Comparison of ENCODE assay signal across 8 cellular contexts in the genomic region with DNA sequence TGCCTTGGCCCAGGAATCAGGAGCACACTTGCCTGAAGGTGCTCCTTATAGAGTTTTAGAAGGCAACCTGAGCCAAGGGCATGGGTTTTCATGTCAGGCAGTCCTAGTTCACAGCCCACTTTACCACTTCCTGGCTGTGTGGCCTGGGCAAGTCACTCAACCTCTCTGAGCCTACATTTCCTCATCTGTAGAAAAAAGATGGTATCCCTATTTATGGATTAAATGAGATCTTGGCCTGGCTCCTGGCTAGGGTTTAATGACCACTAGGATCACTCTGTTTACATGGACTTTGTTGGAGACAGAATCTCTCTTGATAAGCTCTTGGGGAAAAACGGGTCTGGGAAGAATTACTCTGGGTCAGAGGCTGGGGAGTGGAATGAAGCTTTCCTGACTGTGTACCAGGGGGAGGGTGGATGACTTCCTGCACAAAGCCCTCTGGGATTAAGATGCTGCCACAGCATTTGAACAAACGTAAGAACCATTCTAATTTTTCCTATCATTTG. TPM values are rescaled to one million over a fixed set of nuclear protein-coding genes. Genes with fewer than 3 reads are reported as not detected.
A peak's percentile ranks its signal among the peaks of the same experiment; 100 is the strongest.
DNase-seq lines count a peak whose midpoint lies in the region; ATAC-seq and TF ChIP-seq lines count a peak whose summit lies in the region.

No MANE protein-coding gene starts in this region.

- TF ChIP-seq CTCF in CD4-positive, alpha-beta T cell (IDR thresholded peaks at IDR 0.05), result no peak
- TF ChIP-seq CTCF in Panc1 (IDR thresholded peaks at IDR 0.05), result no peak
- TF ChIP-seq CTCF in parathyroid adenoma (IDR thresholded peaks at IDR 0.05), result no peak

- peak overlapping the region; percentile 98 for H3K4me3 Mint-ChIP-seq in CD4-positive, alpha-beta T cell
- peak overlapping the region; percentile 88 to 98 for H3K4me3 Mint-ChIP-seq in effector memory CD8-positive, alpha-beta T cell

- H3K27me3 ChIP-seq in CD4-positive, alpha-beta T cell (ENCODE audit: control insufficient read depth, insufficient read depth, low read length), result no peaks in the 10 kb centered on the region
- H3K27me3 ChIP-seq in Panc1 (ENCODE audit: control insufficient read depth, insufficient read depth, low read length), result no peaks in the 10 kb centered on the region
- no peaks in the 10 kb centered on the region for H3K27me3 ChIP-seq in parathyroid adenoma (ENCODE audit: control insufficient read depth, insufficient read depth, low read length)

- peaks cover 3% of the 10 kb centered on the region; the same call in 1 of the 2 replicates for H3K36me3 ChIP-seq in Panc1 (ENCODE audit: control insufficient read depth, insufficient read depth, low read length)
- H3K36me3 ChIP-seq in parathyroid adenoma (ENCODE audit: control insufficient read depth, insufficient read depth, low read length), result no peaks in the 10 kb centered on the region

- H3K27me3 Mint-ChIP-seq in CD4-positive, alpha-beta T cell, result no peaks in the 10 kb centered on the region
- no peaks in the 10 kb centered on the region for H3K27me3 Mint-ChIP-seq in effector memory CD8-positive, alpha-beta T cell

- H3K9me3 ChIP-seq in CD4-positive, alpha-beta T cell (ENCODE audit: control insufficient read depth, low read length), result no peaks in the 10 kb centered on the region
- H3K9me3 ChIP-seq in Panc1 (ENCODE audit: control insufficient read depth, insufficient read depth, low read depth, low read length) (no peaks in the 10 kb centered on the region), parathyroid adenoma (ENCODE audit: control insufficient read depth, low read length) (no peaks in the 10 kb centered on the region)

- H3K27ac ChIP-seq in CD4-positive, alpha-beta T cell (ENCODE audit: low read depth, low read length), result peak overlapping the region; percentile 71
- H3K27ac ChIP-seq in Panc1 (ENCODE audit: low read length) (peak overlapping the region; percentile 94), parathyroid adenoma (peak overlapping the region; percentile 71)

- DNase-seq in CD4-positive, alpha-beta T cell, result no peak
- no peak for DNase-seq in Panc1 (ENCODE audit: low read depth, low spot score)
- no peak for DNase-seq in effector memory CD8-positive, alpha-beta T cell

- peak overlapping the region; percentile 96 for H3K27ac Mint-ChIP-seq in CD4-positive, alpha-beta T cell
- peak overlapping the region; percentile 90 to 99 for H3K27ac Mint-ChIP-seq in effector memory CD8-positive, alpha-beta T cell

- H3K4me2 ChIP-seq in parathyroid adenoma (ENCODE audit: low read length), result peak overlapping the region; percentile 84

- intact Hi-C loops in CD4-positive, alpha-beta T cell (cut with DNase I, micrococcal nuclease), result loop anchor here in 1 of 2 experiments (1.0 kb wide), 1 partner anchor 72 kb away; a partner anchor contains a TSS
- intact Hi-C loops in Panc1 (cut with micrococcal nuclease; ENCODE audit: unreplicated experiment), result no loop called here

- peaks cover 69% of the 10 kb centered on the region for H3K4me1 ChIP-seq in Panc1 (ENCODE audit: control insufficient read depth, insufficient read depth, low read length)
- H3K4me1 ChIP-seq in parathyroid adenoma, result peaks cover 15% of the 10 kb centered on the region

- H3K4me1 Mint-ChIP-seq in CD4-positive, alpha-beta T cell (ENCODE audit: low read depth), result peaks cover 57% of the 10 kb centered on the region
- H3K4me1 Mint-ChIP-seq in effector memory CD8-positive, alpha-beta T cell (ENCODE audit: low read depth in 2 of 2), result peaks cover 29 to 44% of the 10 kb centered on the region in 2 donors

- POLR2A ChIA-PET in CD4-positive, alpha-beta T cell (lab: Charles Lee), result interaction anchor here (0.9 to 3.7 kb wide), 8 partner anchors 10 to 98 kb away, joined by 3 to 26 read pairs (median 6); a partner anchor contains a TSS
- POLR2A ChIA-PET in Panc1 (lab: Charles Lee), result no interaction called here

- ATAC-seq in CD4-positive, alpha-beta T cell (ENCODE audit: poor library complexity), result peak; percentile 25
- ATAC-seq in Panc1, result no peak
- ATAC-seq in effector memory CD8-positive, alpha-beta T cell (replicated peaks), result no peak
- no peak for ATAC-seq in GM18517 (IDR thresholded peaks at IDR 0.05; ENCODE audit: unreplicated experiment)
- no peak for ATAC-seq in HG03520 (IDR thresholded peaks at IDR 0.05; ENCODE audit: unreplicated experiment)
- no peak for ATAC-seq in HG03039 (IDR thresholded peaks at IDR 0.05; ENCODE audit: unreplicated experiment)
- ATAC-seq in HG03432 (IDR thresholded peaks at IDR 0.05; ENCODE audit: unreplicated experiment), result no peak

- H3K9me3 Mint-ChIP-seq in CD4-positive, alpha-beta T cell, result no peaks in the 10 kb centered on the region
- H3K9me3 Mint-ChIP-seq in effector memory CD8-positive, alpha-beta T cell, result peaks cover 0 to 2% of the 10 kb centered on the region in 2 donors

- CTCF ChIA-PET in CD4-positive, alpha-beta T cell (lab: Charles Lee), result interaction anchor here (2.8 kb wide), 1 partner anchor 91 kb away, joined by 16 read pairs; no protein-coding TSS in a partner anchor
- CTCF ChIA-PET in Panc1 (lab: Charles Lee), result no interaction called here

- H3K4me3 ChIP-seq in Panc1 (ENCODE audit: low read depth in 2 of 2, low read length in 2 of 2) (peak overlapping the region in 1 of 2 experiments; percentile 87; a peak in 2 of 4 replicates), parathyroid adenoma (ENCODE audit: low read depth, low read length) (peak overlapping the region; percentile 60)

- H3K9ac ChIP-seq in parathyroid adenoma, result no peak overlapping the region

- peak overlapping the region; percentile 71 for H2AFZ ChIP-seq in parathyroid adenoma

- no TSS peak for BruUV-seq in Panc1 (replicated peaks; lab: Mats Ljungman, UMichigan)

- no peaks in the 10 kb centered on the region for H3K79me2 ChIP-seq in parathyroid adenoma

- no peaks in the 10 kb centered on the region for H3K36me3 Mint-ChIP-seq in CD4-positive, alpha-beta T cell (ENCODE audit: low read depth)
- no peaks in the 10 kb centered on the region for H3K36me3 Mint-ChIP-seq in effector memory CD8-positive, alpha-beta T cell (ENCODE audit: insufficient read depth)

- in situ Hi-C loops in Panc1 (cut with HindIII; ENCODE audit: low pct_unique_long_range_greater_than_20kb, low sequenced_read_pairs), result no loop called here

RNA-seq across cellular contexts. Expression of a gene that starts 2.3 kb away (rescaled TPM):
- total RNA-seq in CD4-positive, alpha-beta T cell, result 10 to 100 TPM; 47.1 to 50.8 TPM
- 673 TPM for total RNA-seq in Panc1 (2021; ENCODE audit: unreplicated experiment)
- 986 TPM for polyA plus RNA-seq in Panc1 (2012; ENCODE audit: insufficient read length)

RNA-seq across cellular contexts. Expression of a gene that starts 14.9 kb away (rescaled TPM):
- 1 to 10 TPM; 2.5 to 2.9 TPM for total RNA-seq in CD4-positive, alpha-beta T cell
- 170 TPM for total RNA-seq in Panc1 (2021; ENCODE audit: unreplicated experiment)
- polyA plus RNA-seq in Panc1 (2012; ENCODE audit: insufficient read length), result 297 TPM

RNA-seq across cellular contexts. Expression of a gene that starts 21.3 kb away (rescaled TPM):
- under 1 TPM in 1 of 2 experiments, not detected in 1; 0.50 TPM for total RNA-seq in CD4-positive, alpha-beta T cell
- total RNA-seq in Panc1 (2021; ENCODE audit: unreplicated experiment), result not detected
- not detected for polyA plus RNA-seq in Panc1 (2012; ENCODE audit: insufficient read length)

RNA-seq across cellular contexts. Expression of a gene that starts 21.8 kb away (rescaled TPM):
- total RNA-seq in CD4-positive, alpha-beta T cell, result not detected
- 1.8 TPM for total RNA-seq in Panc1 (2021; ENCODE audit: unreplicated experiment)
- 6.2 TPM for polyA plus RNA-seq in Panc1 (2012; ENCODE audit: insufficient read length)

RNA-seq across cellular contexts. Expression of a gene that starts 27.8 kb away (rescaled TPM):
- total RNA-seq in CD4-positive, alpha-beta T cell, result not detected
- 52.1 TPM for total RNA-seq in Panc1 (2021; ENCODE audit: unreplicated experiment)
- 88.8 TPM for polyA plus RNA-seq in Panc1 (2012; ENCODE audit: insufficient read length)

Comparison
In these comparisons a context has a peak if more than half of its experiments do, and no peak if none do; other contexts are left out.
1. RNA of a gene that starts 2.3 kb away (total RNA-seq): 673 TPM in Panc1 (single experiment); 47.1 to 50.8 TPM in CD4-positive, alpha-beta T cell; every median in the first group is over 10 times any median in the second.
2. RNA of a gene that starts 14.9 kb away (total RNA-seq): 170 TPM in Panc1 (single experiment); 2.5 to 2.9 TPM in CD4-positive, alpha-beta T cell; every median in the first group is over 10 times any median in the second.
3. Peak in every context shown above with its lines, with median percentiles within 50 percentile points of each other: H3K27ac ChIP-seq.